In the genomic region with DNA sequence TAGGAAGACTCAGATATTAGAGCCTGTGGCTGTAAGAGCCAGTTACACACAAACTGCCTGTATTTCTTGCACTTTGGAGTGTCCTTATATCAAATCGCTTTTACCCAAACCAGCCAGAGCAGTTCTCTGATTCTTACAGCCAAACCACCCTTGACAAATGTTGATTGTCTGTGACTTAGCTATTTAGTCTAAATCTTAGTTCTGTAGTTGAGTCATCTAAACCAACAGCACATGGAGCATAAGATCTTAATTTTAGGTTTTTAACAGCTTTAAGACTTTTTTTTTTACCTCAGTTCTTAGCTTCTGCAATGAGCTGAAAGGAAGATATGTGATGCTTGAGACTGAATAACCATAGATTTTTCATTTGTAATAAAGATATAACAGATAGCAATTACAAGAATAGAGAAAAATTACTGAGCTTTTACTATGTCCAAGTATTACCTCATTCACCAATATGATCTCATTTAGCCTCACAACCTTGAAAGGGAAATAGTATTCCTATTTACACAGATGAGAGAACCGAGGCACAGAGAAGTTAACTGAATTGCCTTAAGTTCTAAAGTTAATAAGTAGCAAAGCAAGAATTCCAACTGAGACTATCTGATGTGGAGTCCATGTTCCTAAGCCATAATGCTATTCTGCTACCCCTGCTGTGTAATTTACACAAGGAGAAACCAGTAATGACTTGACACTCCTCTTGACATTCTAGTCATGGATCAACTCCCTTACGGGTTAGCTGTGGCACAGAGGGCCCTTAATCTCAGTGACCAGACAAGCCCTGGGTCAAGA, we compare ENCODE assay signal across 1 cellular context.
TF ChIP-seq lines count a peak whose summit lies in the region.

No MANE protein-coding gene starts in this region.

TF ChIP-seq in HepG2, 621 proteins besides CTCF, POLR2A, EP300 and RAD21 (continued from another document):
- TF ChIP-seq THAP9 (CRISPR knock-in tag; IDR thresholded peaks at IDR 0.05; ENCODE audit: borderline replicate concordance) (no peak), ZNF644 (CRISPR knock-in tag; IDR thresholded peaks at IDR 0.05; ENCODE audit: low read depth) (peak; percentile 57; the same call in 1 of the 2 replicates), ZBTB21 (CRISPR knock-in tag; IDR thresholded peaks at IDR 0.05) (peak; percentile 56; the same call in 1 of the 2 replicates), ZNF678 (CRISPR knock-in tag; IDR thresholded peaks at IDR 0.05) (no peak), AKAP8 (CRISPR knock-in tag; IDR thresholded peaks at IDR 0.05) (no peak), KLF12 (CRISPR knock-in tag; IDR thresholded peaks at IDR 0.05; ENCODE audit: borderline replicate concordance) (no peak), TFDP1 (CRISPR knock-in tag; IDR thresholded peaks at IDR 0.05; ENCODE audit: borderline replicate concordance) (no peak), ZNF629 (CRISPR knock-in tag; conservative IDR thresholded peaks at IDR 0.05) (no peak), HOMEZ (CRISPR knock-in tag; IDR thresholded peaks at IDR 0.05; ENCODE audit: low read depth) (peak; percentile 67; the same call in 1 of the 2 replicates), ZNF10 (CRISPR knock-in tag; IDR thresholded peaks at IDR 0.05; ENCODE audit: borderline replicate concordance, low read depth) (no peak), FOXA1 (IDR thresholded peaks at IDR 0.05) (no peak), FOXA1 (CRISPR knock-in tag; IDR thresholded peaks at IDR 0.05) (peak; percentile 49), BRD4 (CRISPR knock-in tag; IDR thresholded peaks at IDR 0.05) (no peak), FOSL1 (CRISPR knock-in tag; IDR thresholded peaks at IDR 0.05; ENCODE audit: borderline replicate concordance) (no peak), KAT2B (IDR thresholded peaks at IDR 0.05; ENCODE audit: borderline replicate concordance, low read depth, low read length) (no peak), FOXA3 (CRISPR knock-in tag; IDR thresholded peaks at IDR 0.05) (0 out of 2 replicates have a peak, but pooled peaks have one; percentile 24), GTF3A (CRISPR knock-in tag; conservative IDR thresholded peaks at IDR 0.05) (no peak), SP140L (CRISPR knock-in tag; IDR thresholded peaks at IDR 0.05; ENCODE audit: borderline replicate concordance) (no peak), ZNF749 (CRISPR knock-in tag; IDR thresholded peaks at IDR 0.05; ENCODE audit: borderline replicate concordance) (no peak), NFIC (IDR thresholded peaks at IDR 0.05; ENCODE audit: low read length) (no peak)
- TF ChIP-seq, protein P1, sequence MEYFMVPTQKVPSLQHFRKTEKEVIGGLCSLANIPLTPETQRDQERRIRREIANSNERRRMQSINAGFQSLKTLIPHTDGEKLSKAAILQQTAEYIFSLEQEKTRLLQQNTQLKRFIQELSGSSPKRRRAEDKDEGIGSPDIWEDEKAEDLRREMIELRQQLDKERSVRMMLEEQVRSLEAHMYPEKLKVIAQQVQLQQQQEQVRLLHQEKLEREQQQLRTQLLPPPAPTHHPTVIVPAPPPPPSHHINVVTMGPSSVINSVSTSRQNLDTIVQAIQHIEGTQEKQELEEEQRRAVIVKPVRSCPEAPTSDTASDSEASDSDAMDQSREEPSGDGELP (IDR thresholded peaks at IDR 0.05; ENCODE audit: borderline replicate concordance, low read depth) = no peak
- TF ChIP-seq, protein P2, sequence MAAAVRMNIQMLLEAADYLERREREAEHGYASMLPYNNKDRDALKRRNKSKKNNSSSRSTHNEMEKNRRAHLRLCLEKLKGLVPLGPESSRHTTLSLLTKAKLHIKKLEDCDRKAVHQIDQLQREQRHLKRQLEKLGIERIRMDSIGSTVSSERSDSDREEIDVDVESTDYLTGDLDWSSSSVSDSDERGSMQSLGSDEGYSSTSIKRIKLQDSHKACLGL (CRISPR knock-in tag; IDR thresholded peaks at IDR 0.05) = no peak
- TF ChIP-seq, protein P3, sequence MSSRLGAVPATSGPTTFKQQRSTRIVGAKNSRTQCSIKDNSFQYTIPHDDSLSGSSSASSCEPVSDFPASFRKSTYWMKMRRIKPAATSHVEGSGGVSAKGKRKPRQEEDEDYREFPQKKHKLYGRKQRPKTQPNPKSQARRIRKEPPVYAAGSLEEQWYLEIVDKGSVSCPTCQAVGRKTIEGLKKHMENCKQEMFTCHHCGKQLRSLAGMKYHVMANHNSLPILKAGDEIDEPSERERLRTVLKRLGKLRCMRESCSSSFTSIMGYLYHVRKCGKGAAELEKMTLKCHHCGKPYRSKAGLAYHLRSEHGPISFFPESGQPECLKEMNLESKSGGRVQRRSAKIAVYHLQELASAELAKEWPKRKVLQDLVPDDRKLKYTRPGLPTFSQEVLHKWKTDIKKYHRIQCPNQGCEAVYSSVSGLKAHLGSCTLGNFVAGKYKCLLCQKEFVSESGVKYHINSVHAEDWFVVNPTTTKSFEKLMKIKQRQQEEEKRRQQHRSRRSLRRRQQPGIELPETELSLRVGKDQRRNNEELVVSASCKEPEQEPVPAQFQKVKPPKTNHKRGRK (CRISPR knock-in tag; IDR thresholded peaks at IDR 0.05) = no peak
- TF ChIP-seq, protein P4, sequence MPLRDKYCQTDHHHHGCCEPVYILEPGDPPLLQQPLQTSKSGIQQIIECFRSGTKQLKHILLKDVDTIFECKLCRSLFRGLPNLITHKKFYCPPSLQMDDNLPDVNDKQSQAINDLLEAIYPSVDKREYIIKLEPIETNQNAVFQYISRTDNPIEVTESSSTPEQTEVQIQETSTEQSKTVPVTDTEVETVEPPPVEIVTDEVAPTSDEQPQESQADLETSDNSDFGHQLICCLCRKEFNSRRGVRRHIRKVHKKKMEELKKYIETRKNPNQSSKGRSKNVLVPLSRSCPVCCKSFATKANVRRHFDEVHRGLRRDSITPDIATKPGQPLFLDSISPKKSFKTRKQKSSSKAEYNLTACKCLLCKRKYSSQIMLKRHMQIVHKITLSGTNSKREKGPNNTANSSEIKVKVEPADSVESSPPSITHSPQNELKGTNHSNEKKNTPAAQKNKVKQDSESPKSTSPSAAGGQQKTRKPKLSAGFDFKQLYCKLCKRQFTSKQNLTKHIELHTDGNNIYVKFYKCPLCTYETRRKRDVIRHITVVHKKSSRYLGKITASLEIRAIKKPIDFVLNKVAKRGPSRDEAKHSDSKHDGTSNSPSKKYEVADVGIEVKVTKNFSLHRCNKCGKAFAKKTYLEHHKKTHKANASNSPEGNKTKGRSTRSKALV (CRISPR knock-in tag; IDR thresholded peaks at IDR 0.05) = no peak
